8 cellular contexts compared by ENCODE assay signal in genomic region chr1:20216574-20216973, GRCh38. TPM values are rescaled to one million over a fixed set of nuclear protein-coding genes. Genes with fewer than 3 reads are reported as not detected.
A peak's percentile ranks its signal among the peaks of the same experiment; 100 is the strongest.
DNase-seq lines count a peak whose midpoint lies in the region; ATAC-seq, FAIRE-seq and TF ChIP-seq lines count a peak whose summit lies in the region.

No MANE protein-coding gene starts in this region.

- H3K36me3 ChIP-seq in BE2C, result no peaks in the 10 kb centered on the region
- no peaks in the 10 kb centered on the region for H3K36me3 ChIP-seq in colonic mucosa

- TF ChIP-seq CTCF in BE2C (IDR thresholded peaks at IDR 0.05; ENCODE audit: low read depth, low read length) (peak; percentile 52), colonic mucosa (IDR thresholded peaks at IDR 0.05) (peak; percentile 51)

- H3K27ac ChIP-seq in colonic mucosa, result no peak overlapping the region

- peaks cover 5% of the 10 kb centered on the region; the same call in 1 of the 2 replicates for H3K4me1 ChIP-seq in BE2C
- peaks cover 8% of the 10 kb centered on the region for H3K4me1 ChIP-seq in colonic mucosa

- DNase-seq in BE2C, result no peak
- DNase-seq in GM19239 (ENCODE audit: insufficient read length, low spot score), result peak; percentile 43
- peak; percentile 74 for DNase-seq in NCI-H82 (lab: John Stamatoyannopoulos, UW)
- DNase-seq in colonic mucosa, result peak; percentile 36
- no peak for DNase-seq in ureter (ENCODE audit: low spot score)
- DNase-seq in NCI-H524 treated with DMSO at 0.1 percent for 48 hours (lab: John Stamatoyannopoulos, UW), result no peak
- no peak for DNase-seq in activated effector memory CD4-positive, alpha-beta T cell treated with anti-CD3 and anti-CD28 coated beads, Interleukin-2, amount 50 U/mL, for 16 hours

- no peaks in the 10 kb centered on the region for H3K9me3 ChIP-seq in BE2C
- no peaks in the 10 kb centered on the region for H3K9me3 ChIP-seq in colonic mucosa

- no peak overlapping the region for H3K9ac ChIP-seq in colonic mucosa (ENCODE audit: low read depth in 2 of 2, low read length in 2 of 2)

- ATAC-seq in HG03175 (IDR thresholded peaks at IDR 0.05; ENCODE audit: unreplicated experiment), result no peak

- H3K4me3 ChIP-seq in BE2C (ENCODE audit: low read depth, low read length) (no peak overlapping the region), colonic mucosa (no peak overlapping the region)

- FAIRE-seq in GM19239 (lab: Jason Lieb, UNC), result peak; percentile 72

- no peaks in the 10 kb centered on the region for H3K27me3 ChIP-seq in BE2C
- H3K27me3 ChIP-seq in colonic mucosa, result no peaks in the 10 kb centered on the region

- intact Hi-C loops in colonic mucosa (cut with DNase I), result loop anchor here (10.0 kb wide), 1 partner anchor 148 kb away; no protein-coding TSS in a partner anchor

RNA-seq across cellular contexts. Expression of gene PLA2G2C, which starts 30.3 kb away (rescaled TPM):
- polyA plus RNA-seq in BE2C (2012; ENCODE audit: insufficient read depth, insufficient read length, low read depth), result not detected
- under 1 TPM in 1 of 2 donors, not detected in 1; 0.27 TPM for total RNA-seq in colonic mucosa
- total RNA-seq in ureter, result not detected

RNA-seq across cellular contexts. Expression of gene UBXN10, which starts 30.7 kb away (rescaled TPM):
- polyA plus RNA-seq in BE2C (2012; ENCODE audit: insufficient read depth, insufficient read length, low read depth), result 1.2 TPM
- 1 to 10 TPM; 3.3 to 3.5 TPM for total RNA-seq in colonic mucosa
- 3.6 TPM for total RNA-seq in ureter

Comparison
In these comparisons a context has a peak if more than half of its experiments do, and no peak if none do; other contexts are left out.
1. DNase-seq: peak in GM19239 (single experiment), NCI-H82 (single experiment) and colonic mucosa (single experiment); none in BE2C (single experiment), ureter (single experiment), NCI-H524 treated with DMSO at 0.1 percent for 48 hours (single experiment) and activated effector memory CD4-positive, alpha-beta T cell treated with anti-CD3 and anti-CD28 coated beads, Interleukin-2, amount 50 U/mL, for 16 hours (single experiment).